Comparison of ENCODE assay signal across 20 cellular contexts in genomic region chr1:208084220-208084619, GRCh38.
"Had no signal": no experiment of that assay in that cellular context is flagged by ENCODE, and none has a peak within 500 bp of the region (broad histone marks: within the 10 kb centered on the region; RNA-seq: fewer than 3 reads in every experiment).

No MANE protein-coding gene starts in this region.

- DNase-seq: cerebellar nuclear complex; dermis blood vessel endothelial cell; effector CD4-positive, alpha-beta T cell; immature natural killer cell; left ventricle myocardium inferior; lower lobe of right lung; naive thymus-derived CD4-positive, alpha-beta T cell; spleen; stimulated activated CD4-positive, alpha-beta T cell treated with anti-CD3 and anti-CD28 coated beads, Interleukin-15, amount 100 ng/mL, for 24 hours; stimulated activated CD4-positive, alpha-beta T cell treated with anti-CD3 and anti-CD28 coated beads, Interleukin-1b, Interleukin-23, amount 100 ng/mL, for 48 hours; stimulated activated CD4-positive, alpha-beta T cell treated with anti-CD3 and anti-CD28 coated beads, Interleukin-4, amount 100 ng/mL, for 24 hours; stimulated activated naive B cell treated with anti-CD40 and anti-IgM and Interleukin-4, amounts not matched to agents 10 μg/mL and 1 μg/mL and 100 μg/mL, for 72 hours; stomach; substantia nigra; trophoblast cell had no signal

- H3K4me3 Mint-ChIP-seq: immature natural killer cell; memory B cell; naive thymus-derived CD4-positive, alpha-beta T cell; stimulated activated naive B cell treated with anti-CD40 and anti-IgM and Interleukin-4, amounts not matched to agents 10 μg/mL and 1 μg/mL and 100 μg/mL, for 72 hours had no signal

- H3K27ac Mint-ChIP-seq: memory B cell; stimulated activated naive B cell treated with anti-CD40 and anti-IgM and Interleukin-4, amounts not matched to agents 10 μg/mL and 1 μg/mL and 100 μg/mL, for 72 hours had no signal

- H3K4me3 ChIP-seq: left ventricle myocardium inferior, lower lobe of right lung, spleen, stomach, thoracic aorta had no signal

- H3K36me3 Mint-ChIP-seq: immature natural killer cell; memory B cell; naive thymus-derived CD4-positive, alpha-beta T cell; stimulated activated naive B cell treated with anti-CD40 and anti-IgM and Interleukin-4, amounts not matched to agents 10 μg/mL and 1 μg/mL and 100 μg/mL, for 72 hours had no signal

- H3K36me3 ChIP-seq: neutrophil, spleen had no signal

- H3K27ac ChIP-seq: left ventricle myocardium inferior, lower lobe of right lung, neutrophil, spleen, stomach, thoracic aorta had no signal

- H3K27me3 ChIP-seq: neutrophil, spleen, stomach had no signal

- H3K9me3 ChIP-seq: left ventricle myocardium inferior, lower lobe of right lung, neutrophil, spleen, stomach, thoracic aorta had no signal

- ATAC-seq: esophagus mucosa; lower lobe of right lung; naive thymus-derived CD4-positive, alpha-beta T cell; sciatic nerve; stimulated activated naive B cell treated with anti-CD40 and anti-IgM and Interleukin-4, amounts not matched to agents 10 μg/mL and 1 μg/mL and 100 μg/mL, for 72 hours had no signal

- H3K9me3 Mint-ChIP-seq: immature natural killer cell; memory B cell; stimulated activated naive B cell treated with anti-CD40 and anti-IgM and Interleukin-4, amounts not matched to agents 10 μg/mL and 1 μg/mL and 100 μg/mL, for 72 hours had no signal
